24 cellular contexts compared by ENCODE assay signal in the genomic region with DNA sequence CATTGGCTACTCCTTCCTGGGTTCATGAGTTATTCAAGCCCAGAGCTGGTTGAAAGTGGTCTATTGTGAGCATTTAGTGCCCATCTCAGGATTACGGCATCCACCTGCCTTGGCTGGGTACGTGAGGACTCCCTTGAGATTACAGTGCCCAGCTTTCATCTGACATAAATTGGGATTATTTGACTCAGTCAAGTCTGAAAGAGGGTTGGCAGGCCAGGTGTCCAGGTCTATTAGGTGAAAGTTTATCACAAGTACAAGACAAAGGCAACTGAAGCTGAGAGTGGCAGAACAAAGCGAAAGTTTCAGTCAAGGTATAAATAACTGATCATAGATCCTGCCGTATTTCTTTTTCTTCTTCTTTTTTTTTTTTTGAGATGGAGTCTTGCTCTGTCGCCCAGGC.
DNase-seq lines count a peak whose midpoint lies in the region; ATAC-seq, FAIRE-seq and TF ChIP-seq lines count a peak whose summit lies in the region.
"Had no signal": no experiment of that assay in that cellular context is flagged by ENCODE, and none has a peak within 500 bp of the region (broad histone marks: within the 10 kb centered on the region; RNA-seq: fewer than 3 reads in every experiment).

No MANE protein-coding gene starts in this region.

- H3K4me2 ChIP-seq in DOHH2 (ENCODE audit: low read length) = 0 out of 2 replicates have a peak overlapping the region, but pooled peaks have one; percentile 26

- peaks cover 65% of the 10 kb centered on the region for H3K4me1 ChIP-seq in DOHH2 (ENCODE audit: control insufficient read depth, low read length)
- H3K4me1 ChIP-seq: BE2C, colonic mucosa, psoas muscle had no signal

- H3K36me3 ChIP-seq in DOHH2 (ENCODE audit: control insufficient read depth, low read length) (peaks cover 18% of the 10 kb centered on the region), H7 (replicated peaks; ENCODE audit: control insufficient read depth, insufficient read depth, low read length) (no peaks in the 10 kb centered on the region)
- H3K36me3 ChIP-seq: BE2C, colonic mucosa, esophagus muscularis mucosa, WERI-Rb-1 had no signal

- no peak for FAIRE-seq in RCC 7860 (lab: Jason Lieb, UNC)
- FAIRE-seq: A204.1, bronchial epithelial cell, G401.6 had no signal

- H3K79me2 ChIP-seq in DOHH2 (ENCODE audit: control insufficient read depth, low read length) = no peaks in the 10 kb centered on the region

- no peaks in the 10 kb centered on the region for H4K20me1 ChIP-seq in DOHH2 (ENCODE audit: control insufficient read depth, insufficient read depth, low read depth, low read length)

- no peak for TF ChIP-seq CTCF in DOHH2 (IDR thresholded peaks at IDR 0.05; ENCODE audit: low read depth, low read length, poor library complexity, severe bottlenecking)
- no peak for TF ChIP-seq CTCF in RWPE1 (conservative IDR thresholded peaks at IDR 0.05; ENCODE audit: low read depth)

- peaks cover 11% of the 10 kb centered on the region for H3F3A ChIP-seq in DOHH2 (ENCODE audit: control insufficient read depth, insufficient read depth)

- H3K27me3 ChIP-seq in DOHH2 (ENCODE audit: control insufficient read depth, low read length) (no peaks in the 10 kb centered on the region), H7 (ENCODE audit: control insufficient read depth, insufficient read depth, low read length) (peaks cover 24% of the 10 kb centered on the region)
- H3K27me3 ChIP-seq: BE2C, colonic mucosa, esophagus muscularis mucosa had no signal

- H3K9me2 ChIP-seq in DOHH2 (replicated peaks; ENCODE audit: control insufficient read depth, low read length) = no peaks in the 10 kb centered on the region

- peaks cover 18% of the 10 kb centered on the region; the same call in 1 of the 2 replicates for H3K9me3 ChIP-seq in DOHH2 (ENCODE audit: control insufficient read depth, insufficient read depth, low read length)
- H3K9me3 ChIP-seq: colonic mucosa, esophagus muscularis mucosa had no signal

- ATAC-seq in GM18511 (IDR thresholded peaks at IDR 0.05; ENCODE audit: unreplicated experiment) (peak; percentile 46), HG02642 (IDR thresholded peaks at IDR 0.05; ENCODE audit: poor library complexity, unreplicated experiment) (peak; percentile 49)
- ATAC-seq: left cardiac atrium, psoas muscle had no signal

- H3K4me3 ChIP-seq in DOHH2 (ENCODE audit: low read length) (no peak overlapping the region), H7 (ENCODE audit: insufficient read depth, low read depth, low read length) (no peak overlapping the region)
- H3K4me3 ChIP-seq: colonic mucosa, esophagus muscularis mucosa, psoas muscle had no signal

- POLR2A ChIA-PET in RWPE1 (lab: Yijun Ruan, JAX; ENCODE audit: low non-redundant PET) = no interaction called here

- peak; percentile 0 for DNase-seq in RCC 7860 (ENCODE audit: low spot score)
- DNase-seq in H7 = no peak
- DNase-seq in NCI-H1105 (lab: John Stamatoyannopoulos, UW) = no peak
- no peak for DNase-seq in RWPE1 (ENCODE audit: low spot score)
- no peak for DNase-seq in HPDE6-E6E7 (ENCODE audit: extremely low spot score)
- DNase-seq: activated CD4-positive, alpha-beta T cell treated with anti-CD3 and anti-CD28 coated beads, Interleukin-2, amount 10 ng/mL, durations not matched to agents 7 days and 5 days; activated naive CD4-positive, alpha-beta T cell treated with anti-CD3 and anti-CD28 coated beads for 36 hours; amygdala; BE2C; colonic mucosa; foreskin melanocyte; left cardiac atrium; MV-4-11; NCI-H187 treated with DMSO at 0.1 percent for 48 hours; NCI-H526; psoas muscle; WERI-Rb-1 had no signal

- H3K27ac ChIP-seq in DOHH2 (ENCODE audit: low read depth, low read length) (peak overlapping the region; percentile 33; the same call in 1 of the 2 replicates), RWPE1 (no peak overlapping the region)
- H3K27ac ChIP-seq: colonic mucosa, esophagus muscularis mucosa, psoas muscle, WERI-Rb-1 had no signal

- CTCF ChIA-PET in RWPE1 (lab: Yijun Ruan, JAX) = no interaction called here
